In the genomic region with DNA sequence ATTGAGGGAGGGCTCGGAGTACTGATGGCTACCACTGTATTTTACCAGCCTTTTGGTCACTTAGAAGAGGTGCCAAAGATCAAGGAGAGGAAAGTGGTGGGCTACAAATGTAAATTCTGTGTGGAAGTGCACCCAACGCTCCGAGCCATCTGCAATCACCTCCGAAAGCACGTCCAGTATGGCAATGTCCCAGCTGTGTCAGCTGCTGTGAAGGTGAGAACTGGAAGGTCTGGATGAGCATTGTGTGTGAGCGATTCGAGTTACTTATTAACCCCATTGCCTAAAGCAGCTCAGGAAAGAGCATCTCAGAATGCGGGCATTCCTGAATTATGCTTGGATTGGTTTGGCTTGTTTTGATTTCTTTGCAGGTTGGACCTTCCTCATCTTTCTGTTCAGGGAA, we compare ENCODE assay signal across 1 cellular context.
TF ChIP-seq lines count a peak whose summit lies in the region.

No MANE protein-coding gene starts in this region.

TF ChIP-seq in H1, 55 proteins besides CTCF, POLR2A, EP300 and RAD21 (continued from another document):
- TF ChIP-seq, protein P1, sequence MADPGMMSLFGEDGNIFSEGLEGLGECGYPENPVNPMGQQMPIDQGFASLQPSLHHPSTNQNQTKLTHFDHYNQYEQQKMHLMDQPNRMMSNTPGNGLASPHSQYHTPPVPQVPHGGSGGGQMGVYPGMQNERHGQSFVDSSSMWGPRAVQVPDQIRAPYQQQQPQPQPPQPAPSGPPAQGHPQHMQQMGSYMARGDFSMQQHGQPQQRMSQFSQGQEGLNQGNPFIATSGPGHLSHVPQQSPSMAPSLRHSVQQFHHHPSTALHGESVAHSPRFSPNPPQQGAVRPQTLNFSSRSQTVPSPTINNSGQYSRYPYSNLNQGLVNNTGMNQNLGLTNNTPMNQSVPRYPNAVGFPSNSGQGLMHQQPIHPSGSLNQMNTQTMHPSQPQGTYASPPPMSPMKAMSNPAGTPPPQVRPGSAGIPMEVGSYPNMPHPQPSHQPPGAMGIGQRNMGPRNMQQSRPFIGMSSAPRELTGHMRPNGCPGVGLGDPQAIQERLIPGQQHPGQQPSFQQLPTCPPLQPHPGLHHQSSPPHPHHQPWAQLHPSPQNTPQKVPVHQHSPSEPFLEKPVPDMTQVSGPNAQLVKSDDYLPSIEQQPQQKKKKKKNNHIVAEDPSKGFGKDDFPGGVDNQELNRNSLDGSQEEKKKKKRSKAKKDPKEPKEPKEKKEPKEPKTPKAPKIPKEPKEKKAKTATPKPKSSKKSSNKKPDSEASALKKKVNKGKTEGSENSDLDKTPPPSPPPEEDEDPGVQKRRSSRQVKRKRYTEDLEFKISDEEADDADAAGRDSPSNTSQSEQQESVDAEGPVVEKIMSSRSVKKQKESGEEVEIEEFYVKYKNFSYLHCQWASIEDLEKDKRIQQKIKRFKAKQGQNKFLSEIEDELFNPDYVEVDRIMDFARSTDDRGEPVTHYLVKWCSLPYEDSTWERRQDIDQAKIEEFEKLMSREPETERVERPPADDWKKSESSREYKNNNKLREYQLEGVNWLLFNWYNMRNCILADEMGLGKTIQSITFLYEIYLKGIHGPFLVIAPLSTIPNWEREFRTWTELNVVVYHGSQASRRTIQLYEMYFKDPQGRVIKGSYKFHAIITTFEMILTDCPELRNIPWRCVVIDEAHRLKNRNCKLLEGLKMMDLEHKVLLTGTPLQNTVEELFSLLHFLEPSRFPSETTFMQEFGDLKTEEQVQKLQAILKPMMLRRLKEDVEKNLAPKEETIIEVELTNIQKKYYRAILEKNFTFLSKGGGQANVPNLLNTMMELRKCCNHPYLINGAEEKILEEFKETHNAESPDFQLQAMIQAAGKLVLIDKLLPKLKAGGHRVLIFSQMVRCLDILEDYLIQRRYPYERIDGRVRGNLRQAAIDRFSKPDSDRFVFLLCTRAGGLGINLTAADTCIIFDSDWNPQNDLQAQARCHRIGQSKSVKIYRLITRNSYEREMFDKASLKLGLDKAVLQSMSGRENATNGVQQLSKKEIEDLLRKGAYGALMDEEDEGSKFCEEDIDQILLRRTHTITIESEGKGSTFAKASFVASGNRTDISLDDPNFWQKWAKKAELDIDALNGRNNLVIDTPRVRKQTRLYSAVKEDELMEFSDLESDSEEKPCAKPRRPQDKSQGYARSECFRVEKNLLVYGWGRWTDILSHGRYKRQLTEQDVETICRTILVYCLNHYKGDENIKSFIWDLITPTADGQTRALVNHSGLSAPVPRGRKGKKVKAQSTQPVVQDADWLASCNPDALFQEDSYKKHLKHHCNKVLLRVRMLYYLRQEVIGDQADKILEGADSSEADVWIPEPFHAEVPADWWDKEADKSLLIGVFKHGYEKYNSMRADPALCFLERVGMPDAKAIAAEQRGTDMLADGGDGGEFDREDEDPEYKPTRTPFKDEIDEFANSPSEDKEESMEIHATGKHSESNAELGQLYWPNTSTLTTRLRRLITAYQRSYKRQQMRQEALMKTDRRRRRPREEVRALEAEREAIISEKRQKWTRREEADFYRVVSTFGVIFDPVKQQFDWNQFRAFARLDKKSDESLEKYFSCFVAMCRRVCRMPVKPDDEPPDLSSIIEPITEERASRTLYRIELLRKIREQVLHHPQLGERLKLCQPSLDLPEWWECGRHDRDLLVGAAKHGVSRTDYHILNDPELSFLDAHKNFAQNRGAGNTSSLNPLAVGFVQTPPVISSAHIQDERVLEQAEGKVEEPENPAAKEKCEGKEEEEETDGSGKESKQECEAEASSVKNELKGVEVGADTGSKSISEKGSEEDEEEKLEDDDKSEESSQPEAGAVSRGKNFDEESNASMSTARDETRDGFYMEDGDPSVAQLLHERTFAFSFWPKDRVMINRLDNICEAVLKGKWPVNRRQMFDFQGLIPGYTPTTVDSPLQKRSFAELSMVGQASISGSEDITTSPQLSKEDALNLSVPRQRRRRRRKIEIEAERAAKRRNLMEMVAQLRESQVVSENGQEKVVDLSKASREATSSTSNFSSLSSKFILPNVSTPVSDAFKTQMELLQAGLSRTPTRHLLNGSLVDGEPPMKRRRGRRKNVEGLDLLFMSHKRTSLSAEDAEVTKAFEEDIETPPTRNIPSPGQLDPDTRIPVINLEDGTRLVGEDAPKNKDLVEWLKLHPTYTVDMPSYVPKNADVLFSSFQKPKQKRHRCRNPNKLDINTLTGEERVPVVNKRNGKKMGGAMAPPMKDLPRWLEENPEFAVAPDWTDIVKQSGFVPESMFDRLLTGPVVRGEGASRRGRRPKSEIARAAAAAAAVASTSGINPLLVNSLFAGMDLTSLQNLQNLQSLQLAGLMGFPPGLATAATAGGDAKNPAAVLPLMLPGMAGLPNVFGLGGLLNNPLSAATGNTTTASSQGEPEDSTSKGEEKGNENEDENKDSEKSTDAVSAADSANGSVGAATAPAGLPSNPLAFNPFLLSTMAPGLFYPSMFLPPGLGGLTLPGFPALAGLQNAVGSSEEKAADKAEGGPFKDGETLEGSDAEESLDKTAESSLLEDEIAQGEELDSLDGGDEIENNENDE (IDR thresholded peaks at IDR 0.05; ENCODE audit: insufficient replicate concordance, low read length), result no peak
- TF ChIP-seq TAF1 (IDR thresholded peaks at IDR 0.05; ENCODE audit: low read depth, low read length) (no peak), TBP (IDR thresholded peaks at IDR 0.05; ENCODE audit: low read depth, low read length) (no peak), ASH2L (IDR thresholded peaks at IDR 0.05; ENCODE audit: low read length) (no peak), KDM1A (IDR thresholded peaks at IDR 0.05; ENCODE audit: borderline replicate concordance, low read length) (no peak), NRF1 (IDR thresholded peaks at IDR 0.05; ENCODE audit: low read depth, low read length) (no peak), JUND (IDR thresholded peaks at IDR 0.05; ENCODE audit: low read length) (no peak), RBBP5 (IDR thresholded peaks at IDR 0.05; ENCODE audit: borderline replicate concordance, low read depth, low read length) (no peak), GTF2F1 (IDR thresholded peaks at IDR 0.05; ENCODE audit: borderline replicate concordance, low read depth, low read length) (no peak), SP4 (IDR thresholded peaks at IDR 0.05; ENCODE audit: low read length) (no peak)
